ENCODE assay signal across 1 cellular context in the genomic region with DNA sequence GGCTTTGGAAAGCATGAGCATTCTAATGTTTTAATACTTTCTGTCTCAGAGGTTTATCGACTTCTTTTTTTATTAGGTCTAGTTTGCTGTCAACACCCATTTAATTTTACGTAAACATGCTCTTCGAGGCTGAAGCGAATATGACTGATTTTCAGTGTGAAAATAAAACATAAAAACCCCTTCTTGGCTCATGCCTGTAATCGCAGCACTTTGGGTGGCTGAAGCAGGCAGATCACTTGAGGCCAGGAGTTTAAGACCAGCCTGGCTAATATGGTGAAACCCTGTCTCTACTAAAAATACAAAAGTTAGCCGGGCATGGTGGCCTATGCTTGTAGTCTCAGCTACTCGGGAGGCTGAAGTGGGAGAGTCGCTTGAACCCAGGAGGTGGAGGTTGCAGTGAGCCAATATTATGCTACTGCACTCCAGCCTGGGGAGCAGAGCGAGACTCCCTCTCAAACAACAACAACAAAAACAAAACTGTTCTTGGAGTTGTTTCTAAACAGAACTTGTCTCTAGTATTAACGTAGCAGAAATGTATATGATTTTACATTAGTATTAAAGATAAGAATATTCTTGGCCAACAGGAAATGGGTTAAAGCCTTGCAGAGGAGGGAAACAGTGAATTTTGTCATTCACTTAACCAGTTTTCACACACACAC.
TF ChIP-seq lines count a peak whose summit lies in the region.

No MANE protein-coding gene starts in this region.

TF ChIP-seq in IMR-90, 13 proteins besides CTCF, POLR2A, EP300 and RAD21:
- TF ChIP-seq BHLHE40 (IDR thresholded peaks at IDR 0.05; ENCODE audit: low read depth, low read length) (no peak), FOS (IDR thresholded peaks at IDR 0.05; ENCODE audit: low read depth, low read length) (no peak), ELK1 (IDR thresholded peaks at IDR 0.05; ENCODE audit: borderline replicate concordance, low read depth, low read length) (no peak), NFE2L2 (IDR thresholded peaks at IDR 0.05; ENCODE audit: low read depth, low read length) (no peak), RCOR1 (IDR thresholded peaks at IDR 0.05; ENCODE audit: insufficient replicate concordance, low read length) (no peak), RFX5 (IDR thresholded peaks at IDR 0.05; ENCODE audit: low read depth, low read length) (no peak), SMC3 (IDR thresholded peaks at IDR 0.05; ENCODE audit: low read depth, low read length) (no peak), MXI1 (IDR thresholded peaks at IDR 0.05; ENCODE audit: borderline replicate concordance, low read depth, low read length) (no peak), MAFK (IDR thresholded peaks at IDR 0.05; ENCODE audit: low read depth, low read length) (no peak), MAZ (IDR thresholded peaks at IDR 0.05; ENCODE audit: borderline replicate concordance, low read depth, low read length) (no peak), CHD1 (IDR thresholded peaks at IDR 0.05; ENCODE audit: low read depth, low read length) (no peak), USF2 (IDR thresholded peaks at IDR 0.05; ENCODE audit: low read depth, low read length) (no peak), CEBPB (IDR thresholded peaks at IDR 0.05; ENCODE audit: low read depth, low read length) (no peak)
